ENCODE assay signal across 39 cellular contexts in the genomic region with DNA sequence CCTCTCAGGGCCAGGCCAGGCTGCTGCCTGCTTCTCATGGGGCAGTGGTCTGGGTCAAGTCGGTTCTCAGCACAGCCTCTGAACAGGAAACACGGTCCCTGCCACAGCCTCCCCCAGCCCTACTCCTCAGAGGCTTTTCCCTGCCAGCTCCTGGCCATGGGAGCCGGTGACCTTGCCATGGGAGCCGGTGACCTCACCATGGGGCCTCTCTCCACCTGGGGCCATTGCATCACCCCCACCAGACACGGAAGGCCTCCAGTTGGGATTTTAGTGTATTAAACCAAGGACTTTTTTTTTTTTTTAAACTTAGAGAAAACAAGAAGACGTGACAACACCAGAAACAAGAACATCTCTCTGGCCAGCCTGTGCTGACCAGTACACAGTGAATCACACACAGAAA. TPM values are rescaled to one million over a fixed set of nuclear protein-coding genes. Genes with fewer than 3 reads are reported as not detected.
"Had no signal": no experiment of that assay in that cellular context is flagged by ENCODE, and none has a peak within 500 bp of the region (broad histone marks: within the 10 kb centered on the region; RNA-seq: fewer than 3 reads in every experiment).

No MANE protein-coding gene starts in this region.

- H3K4me1 ChIP-seq: ascending aorta, Peyer's patch had no signal

- ATAC-seq: activated naive CD8-positive, alpha-beta T cell treated with anti-CD3 and anti-CD28 coated beads, Interleukin-2, amount 50 U/mL, for 24 hours; PC-3; SK-N-SH treated with all-trans-retinoic acid at 6 μM for 48 hours; T-cell had no signal

- H3K4me2 ChIP-seq: KMS-11 had no signal

- H3K9me3 Mint-ChIP-seq: activated B cell treated with CpG ODN at 0.5 μM for 24 hours; activated CD4-positive, alpha-beta memory T cell treated with anti-CD3 and anti-CD28 coated beads for 36 hours; activated naive CD4-positive, alpha-beta T cell treated with anti-CD3 and anti-CD28 coated beads, Interleukin-2, amount 10 ng/mL, durations not matched to agents 7 days and 5 days; activated naive CD8-positive, alpha-beta T cell treated with anti-CD3 and anti-CD28 coated beads, Interleukin-2, amount 50 U/mL, for 24 hours; T-cell had no signal

- H3K27ac Mint-ChIP-seq: activated B cell treated with CpG ODN at 0.5 μM for 24 hours; activated CD4-positive, alpha-beta memory T cell treated with anti-CD3 and anti-CD28 coated beads for 36 hours; activated naive CD4-positive, alpha-beta T cell treated with anti-CD3 and anti-CD28 coated beads, Interleukin-2, amount 10 ng/mL, durations not matched to agents 7 days and 5 days; activated naive CD8-positive, alpha-beta T cell; activated naive CD8-positive, alpha-beta T cell treated with anti-CD3 and anti-CD28 coated beads, Interleukin-2, amount 50 U/mL, for 24 hours; T-cell had no signal

- H3K36me3 Mint-ChIP-seq: activated CD4-positive, alpha-beta memory T cell treated with anti-CD3 and anti-CD28 coated beads for 36 hours; activated naive CD4-positive, alpha-beta T cell treated with anti-CD3 and anti-CD28 coated beads, Interleukin-2, amount 10 ng/mL, durations not matched to agents 7 days and 5 days; activated naive CD8-positive, alpha-beta T cell; T-cell had no signal

- DNase-seq: activated B cell treated with CpG ODN at 0.5 μM for 24 hours; activated CD4-positive, alpha-beta memory T cell treated with anti-CD3 and anti-CD28 coated beads for 36 hours; activated CD4-positive, alpha-beta T cell treated with anti-CD3 and anti-CD28 coated beads for 4 hours; activated CD4-positive, alpha-beta T cell treated with anti-CD3 and anti-CD28 coated beads, Interleukin-2, amount 50 U/mL, for 1 hour; activated CD4-positive, CD25-positive, alpha-beta regulatory T cell treated with anti-CD3 and anti-CD28 coated beads, Interleukin-2, amount 50 U/mL, for 72 hours; activated CD8-positive, alpha-beta memory T cell treated with anti-CD3 and anti-CD28 coated beads, Interleukin-2, amount 50 U/mL, for 48 hours; activated effector memory CD4-positive, alpha-beta T cell treated with Interleukin-2 at 50 U/mL for 16 hours; activated naive CD4-positive, alpha-beta T cell treated with anti-CD3 and anti-CD28 coated beads, Interleukin-2, amount 10 ng/mL, durations not matched to agents 7 days and 5 days; activated naive CD8-positive, alpha-beta T cell treated with anti-CD3 and anti-CD28 coated beads, Interleukin-2, amount 50 U/mL, for 24 hours; activated T-cell treated with anti-CD3 and anti-CD28 coated beads, Interleukin-2, amount 50 U/mL, for 48 hours; amygdala; MM.1S; MV-4-11; NCI-H1092; NCI-H1417; NCI-H146; NCI-H187; NCI-H2029 treated with DMSO at 0.1 percent for 48 hours; NCI-H2107; NCI-H2171; NCI-H510A; NCI-H526; NCI-H748 treated with DMSO at 0.1 percent for 48 hours; NK-92 treated with Interleukin-12 subunit alpha and Interleukin-12 subunit beta, amount 100 ng/mL, for 24 hours; PC-3; Peyer's patch; RPMI8226; SIG-M5; T-cell; T-helper 2 cell; T-helper 9 cell had no signal

- H3K27me3 ChIP-seq: ascending aorta, cardiac muscle cell, Peyer's patch had no signal

- H3K27me3 Mint-ChIP-seq: activated CD4-positive, alpha-beta memory T cell treated with anti-CD3 and anti-CD28 coated beads for 36 hours; activated naive CD8-positive, alpha-beta T cell had no signal

- H3K9me3 ChIP-seq: ascending aorta, Peyer's patch had no signal

- H3K27ac ChIP-seq: ascending aorta, cardiac muscle cell, KMS-11, Peyer's patch, VCaP had no signal

- H3K36me3 ChIP-seq: ascending aorta, cardiac muscle cell, Peyer's patch had no signal

- H3K4me3 ChIP-seq: ascending aorta, cardiac muscle cell, Peyer's patch had no signal

- H3K4me3 Mint-ChIP-seq: activated B cell treated with CpG ODN at 0.5 μM for 24 hours; activated CD4-positive, alpha-beta memory T cell treated with anti-CD3 and anti-CD28 coated beads for 36 hours; activated naive CD4-positive, alpha-beta T cell treated with anti-CD3 and anti-CD28 coated beads, Interleukin-2, amount 10 ng/mL, durations not matched to agents 7 days and 5 days; activated naive CD8-positive, alpha-beta T cell; activated naive CD8-positive, alpha-beta T cell treated with anti-CD3 and anti-CD28 coated beads, Interleukin-2, amount 50 U/mL, for 24 hours; T-cell had no signal

- H3K9ac ChIP-seq: KMS-11 had no signal

RNA-seq across cellular contexts. Expression of gene SMIM10L2B, which starts 3.8 kb away (rescaled TPM):
- total RNA-seq: PC-3 had no signal

RNA-seq across cellular contexts. Expression of gene ETDB, which starts 25.6 kb away (rescaled TPM):
- total RNA-seq: activated B cell treated with CpG ODN at 0.5 μM for 24 hours; activated CD4-positive, alpha-beta memory T cell treated with anti-CD3 and anti-CD28 coated beads for 36 hours; ascending aorta; cardiac muscle cell; LHCN-M2; PC-3; Peyer's patch; SK-MEL-5; T-cell had no signal
- polyA plus RNA-seq: cardiac muscle cell had no signal
